ENCODE assay signal across 24 cellular contexts in genomic region chr19:35500611-35501010, GRCh38. TPM values are rescaled to one million over a fixed set of nuclear protein-coding genes. Genes with fewer than 3 reads are reported as not detected.
"Had no signal": no experiment of that assay in that cellular context is flagged by ENCODE, and none has a peak within 500 bp of the region (broad histone marks: within the 10 kb centered on the region; RNA-seq: fewer than 3 reads in every experiment).

No MANE protein-coding gene starts in this region.

- H3K27me3 ChIP-seq: ascending aorta had no signal

- H3K4me3 ChIP-seq: ascending aorta had no signal

- H3K4me1 Mint-ChIP-seq: activated naive CD8-positive, alpha-beta T cell treated with anti-CD3 and anti-CD28 coated beads, Interleukin-2, amount 50 U/mL, for 24 hours; brain had no signal

- DNase-seq: activated CD4-positive, alpha-beta memory T cell treated with anti-CD3 and anti-CD28 coated beads for 36 hours; activated CD4-positive, alpha-beta T cell treated with anti-CD3 and anti-CD28 coated beads, Interleukin-2, amount 10 ng/mL, durations not matched to agents 7 days and 5 days; activated CD4-positive, CD25-positive, alpha-beta regulatory T cell; activated CD8-positive, alpha-beta memory T cell treated with anti-CD3 and anti-CD28 coated beads, Interleukin-2, amount 50 U/mL, for 4 hours; activated naive CD8-positive, alpha-beta T cell treated with anti-CD3 and anti-CD28 coated beads, Interleukin-2, amount 50 U/mL, for 24 hours; activated T-cell treated with anti-CD3 and anti-CD28 coated beads, Interleukin-2, amount 50 U/mL, for 72 hours; amniotic stem cell; Kasumi-1; NCI-H146; NCI-H187 treated with DMSO at 0.1 percent for 48 hours; NCI-H2081 treated with DMSO at 0.1 percent for 48 hours; NCI-H2227 treated with DMSO at 0.1 percent for 48 hours; NCI-H526 treated with DMSO at 0.1 percent for 48 hours; NCI-H82; SIG-M5; T-helper 2 cell; T1000 had no signal

- H3K4me1 ChIP-seq: ascending aorta had no signal

- H3K9me3 ChIP-seq: ascending aorta had no signal

- ATAC-seq: activated naive CD4-positive, alpha-beta T cell treated with anti-CD3 and anti-CD28 coated beads, Interleukin-2, amount 50 U/mL, for 72 hours; activated naive CD8-positive, alpha-beta T cell treated with anti-CD3 and anti-CD28 coated beads, Interleukin-2, amount 50 U/mL, for 24 hours; activated T-cell treated with anti-CD3 and anti-CD28 coated beads, Interleukin-2, amount 50 U/mL, for 72 hours had no signal

- H3K4me3 Mint-ChIP-seq: activated CD4-positive, alpha-beta memory T cell treated with anti-CD3 and anti-CD28 coated beads for 36 hours; activated CD4-positive, alpha-beta T cell treated with anti-CD3 and anti-CD28 coated beads, Interleukin-2, amount 10 ng/mL, durations not matched to agents 7 days and 5 days; activated naive CD8-positive, alpha-beta T cell treated with anti-CD3 and anti-CD28 coated beads, Interleukin-2, amount 50 U/mL, for 24 hours; activated T-cell treated with anti-CD3 and anti-CD28 coated beads, Interleukin-2, amount 50 U/mL, for 72 hours; brain; central memory CD8-positive, alpha-beta T cell had no signal

- H3K36me3 Mint-ChIP-seq: activated CD4-positive, alpha-beta memory T cell treated with anti-CD3 and anti-CD28 coated beads for 36 hours; activated naive CD4-positive, alpha-beta T cell treated with anti-CD3 and anti-CD28 coated beads, Interleukin-2, amount 50 U/mL, for 72 hours; brain had no signal

- H3K27ac Mint-ChIP-seq: activated CD4-positive, alpha-beta memory T cell treated with anti-CD3 and anti-CD28 coated beads for 36 hours; activated CD4-positive, alpha-beta T cell treated with anti-CD3 and anti-CD28 coated beads, Interleukin-2, amount 10 ng/mL, durations not matched to agents 7 days and 5 days; activated naive CD4-positive, alpha-beta T cell treated with anti-CD3 and anti-CD28 coated beads, Interleukin-2, amount 50 U/mL, for 72 hours; activated naive CD8-positive, alpha-beta T cell treated with anti-CD3 and anti-CD28 coated beads, Interleukin-2, amount 50 U/mL, for 24 hours; activated T-cell treated with anti-CD3 and anti-CD28 coated beads, Interleukin-2, amount 50 U/mL, for 72 hours; brain had no signal

- H3K9me3 Mint-ChIP-seq: activated CD4-positive, alpha-beta memory T cell treated with anti-CD3 and anti-CD28 coated beads for 36 hours; activated CD4-positive, alpha-beta T cell treated with anti-CD3 and anti-CD28 coated beads, Interleukin-2, amount 10 ng/mL, durations not matched to agents 7 days and 5 days; activated naive CD4-positive, alpha-beta T cell treated with anti-CD3 and anti-CD28 coated beads, Interleukin-2, amount 50 U/mL, for 72 hours; activated naive CD8-positive, alpha-beta T cell treated with anti-CD3 and anti-CD28 coated beads, Interleukin-2, amount 50 U/mL, for 24 hours; activated T-cell treated with anti-CD3 and anti-CD28 coated beads, Interleukin-2, amount 50 U/mL, for 72 hours; central memory CD8-positive, alpha-beta T cell had no signal

- H3K27ac ChIP-seq: ascending aorta had no signal

RNA-seq across cellular contexts. Expression of gene KRTDAP, which starts 10.3 kb away (rescaled TPM):
- total RNA-seq: activated CD4-positive, alpha-beta memory T cell treated with anti-CD3 and anti-CD28 coated beads for 36 hours; activated CD4-positive, alpha-beta T cell treated with anti-CD3 and anti-CD28 coated beads, Interleukin-2, amount 10 ng/mL, durations not matched to agents 7 days and 5 days; activated naive CD4-positive, alpha-beta T cell treated with anti-CD3 and anti-CD28 coated beads, Interleukin-2, amount 50 U/mL, for 72 hours; activated T-cell treated with anti-CD3 and anti-CD28 coated beads, Interleukin-2, amount 50 U/mL, for 72 hours; ascending aorta; NCI-H460; OCI-LY7; RPMI7951 had no signal

RNA-seq across cellular contexts. Expression of gene DMKN, which starts 12.8 kb away (rescaled TPM):
- total RNA-seq: activated CD4-positive, alpha-beta T cell treated with anti-CD3 and anti-CD28 coated beads, Interleukin-2, amount 10 ng/mL, durations not matched to agents 7 days and 5 days; OCI-LY7; RPMI7951 had no signal

RNA-seq across cellular contexts. Expression of gene SBSN, which starts 27.5 kb away (rescaled TPM):
- total RNA-seq: activated CD4-positive, alpha-beta T cell treated with anti-CD3 and anti-CD28 coated beads, Interleukin-2, amount 10 ng/mL, durations not matched to agents 7 days and 5 days; activated naive CD4-positive, alpha-beta T cell treated with anti-CD3 and anti-CD28 coated beads, Interleukin-2, amount 50 U/mL, for 72 hours; ascending aorta; NCI-H460; OCI-LY7; RPMI7951 had no signal

RNA-seq across cellular contexts. Expression of gene GAPDHS, which starts 32.6 kb away (rescaled TPM):
- total RNA-seq: activated CD4-positive, alpha-beta memory T cell treated with anti-CD3 and anti-CD28 coated beads for 36 hours; activated CD4-positive, alpha-beta T cell treated with anti-CD3 and anti-CD28 coated beads, Interleukin-2, amount 10 ng/mL, durations not matched to agents 7 days and 5 days; activated naive CD4-positive, alpha-beta T cell treated with anti-CD3 and anti-CD28 coated beads, Interleukin-2, amount 50 U/mL, for 72 hours; activated T-cell treated with anti-CD3 and anti-CD28 coated beads, Interleukin-2, amount 50 U/mL, for 72 hours; ascending aorta; NCI-H460; OCI-LY7; RPMI7951 had no signal
